18 cellular contexts compared by ENCODE assay signal in genomic region chr3:112585782-112586181, GRCh38. TPM values are rescaled to one million over a fixed set of nuclear protein-coding genes. Genes with fewer than 3 reads are reported as not detected.
DNase-seq lines count a peak whose midpoint lies in the region; ATAC-seq and TF ChIP-seq lines count a peak whose summit lies in the region.
"Had no signal": no experiment of that assay in that cellular context is flagged by ENCODE, and none has a peak within 500 bp of the region (broad histone marks: within the 10 kb centered on the region; RNA-seq: fewer than 3 reads in every experiment).

No MANE protein-coding gene starts in this region.

- in situ Hi-C loops in IMR-90 (cut with MboI; ENCODE audit: low sequenced_read_pairs), result loop anchor here (10.0 kb wide), 1 partner anchor 399 kb away; no protein-coding TSS in a partner anchor

- no peak overlapping the region for H2AK9ac ChIP-seq in IMR-90 (replicated peaks; ENCODE audit: low read depth, low read length, poor library complexity)

- peaks cover 11% of the 10 kb centered on the region for H3K4me1 Mint-ChIP-seq in central memory CD8-positive, alpha-beta T cell
- H3K4me1 Mint-ChIP-seq in naive B cell, result peaks cover 25 to 44% (median 29%) of the 10 kb centered on the region in 3 donors
- H3K4me1 Mint-ChIP-seq in naive thymus-derived CD4-positive, alpha-beta T cell, result peaks cover 0 to 15% (median 4%) of the 10 kb centered on the region in 7 donors

- H3K79me1 ChIP-seq in IMR-90 (ENCODE audit: low read depth in 1 of 2, low read length in 2 of 2), result no peaks in the 10 kb centered on the region

- ATAC-seq in IMR-90 (ENCODE audit: low read depth), result peak; percentile 62
- no peak for ATAC-seq in central memory CD8-positive, alpha-beta T cell (replicated peaks; ENCODE audit: extremely low read depth, poor library complexity, severe bottlenecking)
- no peak for ATAC-seq in naive B cell (ENCODE audit: low read depth in 2 of 2)
- ATAC-seq in naive thymus-derived CD4-positive, alpha-beta T cell, result no peak
- ATAC-seq: K562 had no signal

- intact Hi-C loops in IMR-90 (cut with micrococcal nuclease), result loop anchor here (10.0 kb wide), 1 partner anchor 149 kb away; no protein-coding TSS in a partner anchor
- intact Hi-C loops in naive thymus-derived CD4-positive, alpha-beta T cell (cut with micrococcal nuclease), result no loop called here

- CTCF ChIA-PET in IMR-90 (lab: Yijun Ruan, JAX), result no interaction called here
- CTCF ChIA-PET in naive thymus-derived CD4-positive, alpha-beta T cell (lab: Charles Lee), result interaction anchor here (0.6 kb wide), 1 partner anchor 1382 kb away, joined by 3 read pairs; no protein-coding TSS in a partner anchor

- no peak overlapping the region for H2BK120ac ChIP-seq in IMR-90 (ENCODE audit: low read depth, low read length)

- peaks cover 28% of the 10 kb centered on the region for H3K36me3 Mint-ChIP-seq in central memory CD8-positive, alpha-beta T cell (ENCODE audit: insufficient read depth)
- H3K36me3 Mint-ChIP-seq in naive B cell, result peaks cover 4 to 19% of the 10 kb centered on the region in 2 donors
- peaks cover 22 to 71% (median 38%) of the 10 kb centered on the region in 5 donors for H3K36me3 Mint-ChIP-seq in naive thymus-derived CD4-positive, alpha-beta T cell

- DNase-seq in IMR-90, result peak; percentile 43
- no peak for DNase-seq in central memory CD8-positive, alpha-beta T cell (ENCODE audit: low spot score in 2 of 2)
- DNase-seq in naive B cell, result no peak
- DNase-seq in GOT3 (lab: John Stamatoyannopoulos, UW), result no peak
- no peak for DNase-seq in H7
- DNase-seq in HuH-7.5 (ENCODE audit: low spot score), result no peak
- no peak for DNase-seq in naive thymus-derived CD4-positive, alpha-beta T cell
- DNase-seq: C1 segment of cervical spinal cord, DMS79 treated with DMSO at 0.1 percent for 48 hours, HCEC 1CT, NCI-H1105 treated with DMSO at 0.1 percent for 48 hours, NCI-H1694, NCI-H510A, NCI-H748 treated with DMSO at 0.1 percent for 48 hours, SHP77 treated with DMSO at 0.1 percent for 48 hours, SK-N-SH had no signal

- TF ChIP-seq RAD21 in IMR-90 (IDR thresholded peaks at IDR 0.05; ENCODE audit: low read length), result no peak

- no peak overlapping the region for H2AK5ac ChIP-seq in IMR-90 (ENCODE audit: low read depth, low read length)

- H4K8ac ChIP-seq in IMR-90 (ENCODE audit: low read depth in 2 of 2, low read length in 2 of 2), result no peak overlapping the region

- TF ChIP-seq CTCF in IMR-90 (conservative IDR thresholded peaks at IDR 0.05; ENCODE audit: low read depth, low read length), result no peak

- dilution Hi-C loops in IMR-90 (cut with HindIII; ENCODE audit: low sequenced_read_pairs, unreplicated experiment), result loop anchor here (25.0 kb wide), 1 partner anchor 402 kb away; the partner anchor contains the start of genes CD200R1 and GTPBP8

- H2BK20ac ChIP-seq in IMR-90 (ENCODE audit: low read depth, low read length), result no peak overlapping the region

- no peak overlapping the region for H3K4ac ChIP-seq in IMR-90 (ENCODE audit: low read depth, low read length)

- no peak overlapping the region for H3K4me3 Mint-ChIP-seq in central memory CD8-positive, alpha-beta T cell
- H3K4me3 Mint-ChIP-seq in naive B cell, result peak overlapping the region in 3 of 8 donors; percentile 25 to 74 (median 48)
- no peak overlapping the region for H3K4me3 Mint-ChIP-seq in naive thymus-derived CD4-positive, alpha-beta T cell

- POLR2A ChIA-PET in IMR-90 (lab: Charles Lee; ENCODE audit: unreplicated experiment), result no interaction called here
- POLR2A ChIA-PET in naive thymus-derived CD4-positive, alpha-beta T cell (lab: Charles Lee), result interaction anchor here (0.8 kb wide), 1 partner anchor 34 kb away, joined by 3 read pairs; no protein-coding TSS in a partner anchor

- H3K4me2 ChIP-seq in BLaER1 treated with 17β-estradiol and CSF1 and Interleukin-3, amounts not matched to agents 10 nM and 100 nM, result peak overlapping the region in 10 of 11 experiments; percentile 7 to 61 (median 44); a peak in 18 of 22 replicates
- H3K4me2 ChIP-seq in IMR-90 (ENCODE audit: low read depth, low read length), result no peak overlapping the region
- H3K4me2 ChIP-seq: SK-N-SH had no signal

- H3K14ac ChIP-seq in IMR-90 (replicated peaks; ENCODE audit: low read depth, low read length), result no peak overlapping the region

- H3K27ac Mint-ChIP-seq in central memory CD8-positive, alpha-beta T cell (ENCODE audit: low read depth), result peak overlapping the region; percentile 32
- peak overlapping the region; percentile 62 to 93 (median 67) for H3K27ac Mint-ChIP-seq in naive B cell
- H3K27ac Mint-ChIP-seq in naive thymus-derived CD4-positive, alpha-beta T cell, result no peak overlapping the region

- peaks cover 27 to 55% (median 37%) of the 10 kb centered on the region in 11 experiments for H3K36me3 ChIP-seq in BLaER1 treated with 17β-estradiol and CSF1 and Interleukin-3, amounts not matched to agents 10 nM and 100 nM
- H3K36me3 ChIP-seq in IMR-90 (ENCODE audit: control insufficient read depth, insufficient read depth, low read length) (peaks cover 7% of the 10 kb centered on the region), H7 (replicated peaks; ENCODE audit: control insufficient read depth, insufficient read depth, low read length) (peaks cover 2% of the 10 kb centered on the region; the same call in 1 of the 2 replicates)
- H3K36me3 ChIP-seq in naive thymus-derived CD4-positive, alpha-beta T cell (ENCODE audit: control insufficient read depth in 2 of 3, insufficient read depth in 3 of 3, low read length in 3 of 3), result peaks cover 7 to 25% (median 10%) of the 10 kb centered on the region in 3 experiments

- no peak overlapping the region for H4K5ac ChIP-seq in IMR-90 (ENCODE audit: low read depth, low read length)

- no peak overlapping the region for H2AFZ ChIP-seq in IMR-90 (replicated peaks; ENCODE audit: low read length, poor library complexity)

- H3K9ac ChIP-seq in BLaER1 treated with 17β-estradiol and CSF1 and Interleukin-3, amounts not matched to agents 10 nM and 100 nM, result no peak overlapping the region
- H3K9ac ChIP-seq in IMR-90 (ENCODE audit: low read depth, low read length), result no peak overlapping the region
- H3K9ac ChIP-seq: SK-N-SH had no signal

- no peaks in the 10 kb centered on the region for H3K9me3 ChIP-seq in BLaER1 treated with 17β-estradiol and CSF1 and Interleukin-3, amounts not matched to agents 10 nM and 100 nM (replicated peaks in 1 of 11)
- H3K9me3 ChIP-seq in IMR-90 (ENCODE audit: control insufficient read depth, insufficient read depth, low read length), result no peaks in the 10 kb centered on the region
- no peaks in the 10 kb centered on the region for H3K9me3 ChIP-seq in naive thymus-derived CD4-positive, alpha-beta T cell (ENCODE audit: control insufficient read depth in 2 of 3, low read length in 3 of 3)
- H3K9me3 ChIP-seq: SK-N-SH had no signal

- no peak overlapping the region for H3K27ac ChIP-seq in BLaER1 treated with 17β-estradiol and CSF1 and Interleukin-3, amounts not matched to agents 10 nM and 100 nM
- H3K27ac ChIP-seq in IMR-90 (ENCODE audit: insufficient read depth, low read length), result no peak overlapping the region
- no peak overlapping the region for H3K27ac ChIP-seq in naive thymus-derived CD4-positive, alpha-beta T cell (ENCODE audit: low read depth, low read length)

- H3K4me1 ChIP-seq in BLaER1 treated with 17β-estradiol and CSF1 and Interleukin-3, amounts not matched to agents 10 nM and 100 nM, result peaks cover 10 to 19% (median 13%) of the 10 kb centered on the region in 10 experiments
- H3K4me1 ChIP-seq in IMR-90 (ENCODE audit: control insufficient read depth, insufficient read depth, low read length), result peaks cover 2% of the 10 kb centered on the region; the same call in 1 of the 2 replicates
- no peaks in the 10 kb centered on the region for H3K4me1 ChIP-seq in naive thymus-derived CD4-positive, alpha-beta T cell (ENCODE audit: control insufficient read depth in 2 of 2, insufficient read depth in 2 of 2, low read length in 2 of 2)

- no peaks in the 10 kb centered on the region for H4K20me1 ChIP-seq in BLaER1 treated with 17β-estradiol and CSF1 and Interleukin-3, amounts not matched to agents 10 nM and 100 nM
- H4K20me1 ChIP-seq in IMR-90 (ENCODE audit: insufficient read depth, low read length), result no peaks in the 10 kb centered on the region

- H3K23ac ChIP-seq in IMR-90 (ENCODE audit: low read depth, low read length), result no peak overlapping the region

- no peaks in the 10 kb centered on the region; the same call in 1 of the 2 replicates for H3K9me1 ChIP-seq in IMR-90 (ENCODE audit: insufficient read depth, low read length)

- H2BK5ac ChIP-seq in IMR-90 (ENCODE audit: low read depth, low read length, poor library complexity, severe bottlenecking), result no peak overlapping the region

- no peaks in the 10 kb centered on the region for H3K27me3 Mint-ChIP-seq in central memory CD8-positive, alpha-beta T cell
- no peaks in the 10 kb centered on the region for H3K27me3 Mint-ChIP-seq in naive B cell
- H3K27me3 Mint-ChIP-seq in naive thymus-derived CD4-positive, alpha-beta T cell, result no peaks in the 10 kb centered on the region

- TF ChIP-seq POLR2A in IMR-90 (IDR thresholded peaks at IDR 0.05; ENCODE audit: low read depth, low read length), result no peak

- no peak overlapping the region for H3K4me3 ChIP-seq in BLaER1 treated with 17β-estradiol and CSF1 and Interleukin-3, amounts not matched to agents 10 nM and 100 nM
- no peak overlapping the region for H3K4me3 ChIP-seq in IMR-90 (ENCODE audit: insufficient read depth, low read depth, low read length)
- no peak overlapping the region for H3K4me3 ChIP-seq in H7 (ENCODE audit: insufficient read depth, low read depth, low read length)
- no peak overlapping the region for H3K4me3 ChIP-seq in naive thymus-derived CD4-positive, alpha-beta T cell (ENCODE audit: low read length)
- H3K4me3 ChIP-seq: K562 had no signal

- H3K9me3 Mint-ChIP-seq in central memory CD8-positive, alpha-beta T cell, result no peaks in the 10 kb centered on the region
- peaks cover 0 to 2% (median 0%) of the 10 kb centered on the region in 7 donors for H3K9me3 Mint-ChIP-seq in naive B cell
- no peaks in the 10 kb centered on the region for H3K9me3 Mint-ChIP-seq in naive thymus-derived CD4-positive, alpha-beta T cell

- no peak overlapping the region for H3K56ac ChIP-seq in IMR-90 (ENCODE audit: extremely low read depth, insufficient read depth, low read length)

- H3K27me3 ChIP-seq in BLaER1 treated with 17β-estradiol and CSF1 and Interleukin-3, amounts not matched to agents 10 nM and 100 nM, result no peaks in the 10 kb centered on the region
- H3K27me3 ChIP-seq in IMR-90 (ENCODE audit: control insufficient read depth, insufficient read depth, low read length) (no peaks in the 10 kb centered on the region), H7 (ENCODE audit: control insufficient read depth, insufficient read depth, low read length) (no peaks in the 10 kb centered on the region)
- H3K27me3 ChIP-seq in naive thymus-derived CD4-positive, alpha-beta T cell (ENCODE audit: control insufficient read depth in 2 of 2, insufficient read depth in 2 of 2, low read length in 2 of 2), result no peaks in the 10 kb centered on the region

- H2BK15ac ChIP-seq in IMR-90 (ENCODE audit: low read depth, low read length), result no peak overlapping the region

- no peak overlapping the region for H3K18ac ChIP-seq in IMR-90 (ENCODE audit: low read depth, low read length)

- H4K91ac ChIP-seq in IMR-90 (ENCODE audit: insufficient read depth, low read depth, low read length), result no peak overlapping the region

- no TSS peak for BruUV-seq in IMR-90 (replicated peaks; lab: Mats Ljungman, UMichigan)

RNA-seq across cellular contexts. Expression of gene SLC35A5, which starts 23.9 kb away (rescaled TPM):
- total RNA-seq in IMR-90 (2012; rRNA removed), result 25.6 and 30.0 TPM in 2 replicates
- polyA plus RNA-seq in IMR-90 (2012; rRNA removed) (18.5 and 19.5 TPM in 2 replicates), naive B cell (ENCODE audit: low read depth in 6 of 6) (10 to 100 TPM; 21.2 to 32.2 (median 25.9) TPM)
- polyA plus RNA-seq in IMR-90 (2012; cell fraction: cytosol; rRNA removed), result 2.1 and 4.2 TPM in 2 replicates
- polyA plus RNA-seq in IMR-90 (2012; cell fraction: nucleus; rRNA removed; ENCODE audit: low replicate concordance), result 0.88 and 11.3 TPM in 2 replicates
- 44.4 and 51.5 TPM in 2 replicates for total RNA-seq in H7 (2014; rRNA removed; shearing (Covaris generic))
- 10 to 100 TPM; 10.4 to 24.6 (median 20.8) TPM for total RNA-seq in naive thymus-derived CD4-positive, alpha-beta T cell
- 10 to 100 TPM; 16.3 to 17.3 TPM for polyA plus RNA-seq in naive thymus-derived CD4-positive, alpha-beta T cell

RNA-seq across cellular contexts. Expression of gene ATG3, which starts 24.0 kb away (rescaled TPM):
- 30.8 and 70.3 TPM in 2 replicates for total RNA-seq in IMR-90 (2012; rRNA removed)
- polyA plus RNA-seq in IMR-90 (2012; rRNA removed) (31.7 and 34.2 TPM in 2 replicates), naive B cell (ENCODE audit: low read depth in 6 of 6) (100 to 1,000 TPM in 2 of 6 donors, 10 to 100 TPM in 4; 64.0 to 104 (median 93.6) TPM)
- 12.4 and 16.2 TPM in 2 replicates for polyA plus RNA-seq in IMR-90 (2012; cell fraction: cytosol; rRNA removed)
- polyA plus RNA-seq in IMR-90 (2012; cell fraction: nucleus; rRNA removed; ENCODE audit: low replicate concordance), result 9.7 and 18.0 TPM in 2 replicates
- total RNA-seq in H7 (2014; rRNA removed; shearing (Covaris generic)), result 53.9 and 64.1 TPM in 2 replicates
- 10 to 100 TPM; 35.1 to 65.8 (median 50.3) TPM for total RNA-seq in naive thymus-derived CD4-positive, alpha-beta T cell
- 10 to 100 TPM; 70.9 to 75.8 TPM for polyA plus RNA-seq in naive thymus-derived CD4-positive, alpha-beta T cell

RNA-seq across cellular contexts. Expression of gene CCDC80, which starts 55.2 kb away (rescaled TPM):
- total RNA-seq in IMR-90 (2012; rRNA removed), result 387 and 406 TPM in 2 replicates
- polyA plus RNA-seq in IMR-90 (2012; rRNA removed) (356 and 418 TPM in 2 replicates), naive B cell (ENCODE audit: low read depth in 6 of 6) (under 1 TPM in 4 of 6 donors, not detected in 2; 0.05 to 0.29 (median 0.12) TPM)
- polyA plus RNA-seq in IMR-90 (2012; cell fraction: cytosol; rRNA removed), result 155 and 190 TPM in 2 replicates
- 44.6 and 106 TPM in 2 replicates for polyA plus RNA-seq in IMR-90 (2012; cell fraction: nucleus; rRNA removed; ENCODE audit: low replicate concordance)
- total RNA-seq in H7 (2014; rRNA removed; shearing (Covaris generic)), result 17.2 and 19.1 TPM in 2 replicates
- under 1 TPM in 2 of 5 experiments, not detected in 3; 0.05 to 0.12 TPM for total RNA-seq in naive thymus-derived CD4-positive, alpha-beta T cell
- under 1 TPM in 1 of 2 donors, not detected in 1; 0.08 TPM for polyA plus RNA-seq in naive thymus-derived CD4-positive, alpha-beta T cell

Comparison
In these comparisons a context has a peak if more than half of its experiments do, and no peak if none do; other contexts are left out.
1. H3K27ac Mint-ChIP-seq: peak in central memory CD8-positive, alpha-beta T cell (single experiment) and naive B cell (6 of 6); none in naive thymus-derived CD4-positive, alpha-beta T cell (0 of 9).
2. RNA of gene CCDC80, which starts 55.2 kb away (total RNA-seq): 387 to 406 TPM in IMR-90; 17.2 to 19.1 TPM in H7 and 0.05 to 0.12 TPM in naive thymus-derived CD4-positive, alpha-beta T cell; every median in the first group is over 10 times any median in the second.